9 cellular contexts compared by ENCODE assay signal in genomic region chr11:126318642-126319373, GRCh38. TPM values are rescaled to one million over a fixed set of nuclear protein-coding genes. Genes with fewer than 3 reads are reported as not detected.
A peak's percentile ranks its signal among the peaks of the same experiment; 100 is the strongest.
DNase-seq lines count a peak whose midpoint lies in the region; ATAC-seq and TF ChIP-seq lines count a peak whose summit lies in the region.
"Had no signal": no experiment of that assay in that cellular context is flagged by ENCODE, and none has a peak within 500 bp of the region (broad histone marks: within the 10 kb centered on the region; RNA-seq: fewer than 3 reads in every experiment).

No MANE protein-coding gene starts in this region.

- intact Hi-C loops in activated B cell treated with CpG ODN at 0.5 μM for 24 hours (cut with micrococcal nuclease) (no loop called here), sigmoid colon (cut with DNase I) (no loop called here), posterior vena cava (cut with DNase I) (loop anchor here in 1 of 2 donors (5.0 kb wide), 1 partner anchor 568 kb away; no protein-coding TSS in a partner anchor)

- H3K9me3 Mint-ChIP-seq in activated B cell treated with CpG ODN at 0.5 μM for 24 hours, result peaks cover 3% of the 10 kb centered on the region
- H3K9me3 Mint-ChIP-seq in WTC11, result peaks cover 5% of the 10 kb centered on the region; the same call in 1 of the 2 replicates

- H3K27me3 Mint-ChIP-seq in activated B cell treated with CpG ODN at 0.5 μM for 24 hours, result no peaks in the 10 kb centered on the region
- H3K27me3 Mint-ChIP-seq in WTC11 (ENCODE audit: low read depth), result no peaks in the 10 kb centered on the region

- CTCF ChIA-PET in activated B cell treated with CpG ODN at 0.5 μM for 24 hours (lab: Charles Lee), result interaction anchor here (1.0 kb wide), 1 partner anchor 8 kb away, joined by 3 read pairs; no protein-coding TSS in a partner anchor
- CTCF ChIA-PET in WTC11 (lab: Charles Lee), result interaction anchor here (1.0 to 1.8 kb wide), 2 partner anchors 8 to 35 kb away, joined by 3 to 10 read pairs; no protein-coding TSS in a partner anchor

- no peak for TF ChIP-seq EP300 in sigmoid colon (IDR thresholded peaks at IDR 0.05)

- H3K27ac Mint-ChIP-seq in activated B cell treated with CpG ODN at 0.5 μM for 24 hours (no peak overlapping the region), WTC11 (no peak overlapping the region)

- 45 to 81% methylated on average over 7 of the region's 7 CpGs for WGBS in sigmoid colon, 2 donors

- H3K27me3 ChIP-seq in foreskin keratinocyte (no peaks in the 10 kb centered on the region), sigmoid colon (no peaks in the 10 kb centered on the region)

- H3K4me1 Mint-ChIP-seq in activated B cell treated with CpG ODN at 0.5 μM for 24 hours (peaks cover 19% of the 10 kb centered on the region), WTC11 (no peaks in the 10 kb centered on the region)

- POLR2A ChIA-PET in activated B cell treated with CpG ODN at 0.5 μM for 24 hours (lab: Charles Lee), result interaction anchor here (0.7 kb wide), 1 partner anchor 15 kb away, joined by 3 read pairs; the partner anchor contains the start of gene DCPS
- POLR2A ChIA-PET in WTC11 (lab: Charles Lee), result no interaction called here

- H3K27ac ChIP-seq in foreskin keratinocyte (peak overlapping the region; percentile 69), sigmoid colon (peak overlapping the region; percentile 80 to 87 (median 84))
- H3K27ac ChIP-seq: VCaP had no signal

- TF ChIP-seq CTCF in activated B cell treated with CpG ODN at 0.5 μM for 24 hours (IDR thresholded peaks at IDR 0.05) (no peak), foreskin keratinocyte (conservative IDR thresholded peaks at IDR 0.05) (peak; percentile 7), sigmoid colon (IDR thresholded peaks at IDR 0.05) (no peak), WTC11 (IDR thresholded peaks at IDR 0.05) (no peak)

- no peak overlapping the region for H3K4me3 Mint-ChIP-seq in activated B cell treated with CpG ODN at 0.5 μM for 24 hours
- H3K4me3 Mint-ChIP-seq in WTC11, result no peak overlapping the region

- H3K4me3 ChIP-seq in sigmoid colon, result peak overlapping the region in 2 of 4 donors; percentile 24 to 25

- peaks cover 0 to 5% (median 0%) of the 10 kb centered on the region in 4 donors for H3K36me3 ChIP-seq in sigmoid colon

- H3K9me3 ChIP-seq in sigmoid colon, result no peaks in the 10 kb centered on the region

- TF ChIP-seq POLR2A in sigmoid colon (IDR thresholded peaks at IDR 0.05), result no peak

- DNase-seq in ELR (ENCODE audit: low read depth), result peak; percentile 89
- peak; percentile 87 for DNase-seq in HPDE6-E6E7 (ENCODE audit: extremely low spot score)
- no peak for DNase-seq in activated B cell treated with CpG ODN at 0.5 μM for 24 hours
- DNase-seq in foreskin keratinocyte, result peak; percentile 95 to 97
- DNase-seq in sigmoid colon, result peak; percentile 80
- DNase-seq in WTC11 (ENCODE audit: low spot score), result no peak
- no peak for DNase-seq in posterior vena cava (ENCODE audit: low spot score)

- ATAC-seq in GM21360 (IDR thresholded peaks at IDR 0.05; ENCODE audit: unreplicated experiment) (peak; percentile 90), activated B cell treated with CpG ODN at 0.5 μM for 24 hours (ENCODE audit: low read depth) (peak; percentile 34), foreskin keratinocyte (peak; percentile 96), WTC11 (no peak)

- H3K36me3 Mint-ChIP-seq in activated B cell treated with CpG ODN at 0.5 μM for 24 hours (ENCODE audit: low read depth) (peaks cover 57% of the 10 kb centered on the region), WTC11 (peaks cover 17% of the 10 kb centered on the region)

- H3K4me1 ChIP-seq in foreskin keratinocyte (peaks cover 31% of the 10 kb centered on the region), sigmoid colon (peaks cover 0 to 28% (median 26%) of the 10 kb centered on the region in 4 donors)

TF ChIP-seq in WTC11, 78 proteins besides CTCF, POLR2A, EP300 and RAD21 (continues in another document):
- TF ChIP-seq NFATC4 (CRISPR knock-in tag; IDR thresholded peaks at IDR 0.05), result no peak
- no peak for TF ChIP-seq ATF1 (CRISPR knock-in tag; IDR thresholded peaks at IDR 0.05)
- no peak for TF ChIP-seq SP1 (CRISPR knock-in tag; conservative IDR thresholded peaks at IDR 0.05)
- TF ChIP-seq FOXP1 (CRISPR knock-in tag; IDR thresholded peaks at IDR 0.05; ENCODE audit: borderline replicate concordance), result no peak
- TF ChIP-seq ZBTB43 (CRISPR knock-in tag; IDR thresholded peaks at IDR 0.05), result no peak
- TF ChIP-seq CDX4 (CRISPR knock-in tag; IDR thresholded peaks at IDR 0.05; ENCODE audit: borderline replicate concordance), result no peak
- no peak for TF ChIP-seq HMGA2 (CRISPR knock-in tag; IDR thresholded peaks at IDR 0.05)

RNA-seq across cellular contexts. Expression of gene DCPS, which starts 14.9 kb away (rescaled TPM):
- 37.6 and 39.6 TPM in 2 replicates for total RNA-seq in activated B cell treated with CpG ODN at 0.5 μM for 24 hours
- 28.9 and 35.4 TPM in 2 replicates for total RNA-seq in foreskin keratinocyte
- polyA plus RNA-seq in foreskin keratinocyte, result 33.5 and 43.9 TPM in 2 replicates
- 1 to 10 TPM; 7.6 to 10.0 (median 9.3) TPM for total RNA-seq in sigmoid colon
- 10 to 100 TPM in 2 of 3 donors, 1 to 10 TPM in 1; 9.0 to 30.0 (median 15.0) TPM for polyA plus RNA-seq in sigmoid colon
- 26.2 to 30.9 TPM (median 29.4 TPM) in 3 replicates for total RNA-seq in WTC11 (2021)
- total RNA-seq in posterior vena cava, result 10 to 100 TPM; 11.3 to 14.3 TPM

RNA-seq across cellular contexts. Expression of gene TIRAP, which starts 35.9 kb away (rescaled TPM):
- total RNA-seq in activated B cell treated with CpG ODN at 0.5 μM for 24 hours, result 16.6 and 18.3 TPM in 2 replicates
- 4.8 and 5.1 TPM in 2 replicates for total RNA-seq in foreskin keratinocyte
- 2.4 and 2.6 TPM in 2 replicates for polyA plus RNA-seq in foreskin keratinocyte
- total RNA-seq in sigmoid colon, result 10 to 100 TPM in 1 of 4 donors, 1 to 10 TPM in 3; 6.9 to 11.5 (median 8.1) TPM
- polyA plus RNA-seq in sigmoid colon, result 10 to 100 TPM in 2 of 3 donors, 1 to 10 TPM in 1; 4.2 to 11.4 (median 10.9) TPM
- 5.4 to 5.9 TPM (median 5.6 TPM) in 3 replicates for total RNA-seq in WTC11 (2021)
- total RNA-seq in posterior vena cava, result 10 to 100 TPM in 1 of 2 donors, 1 to 10 TPM in 1; 7.7 to 12.5 TPM

RNA-seq across cellular contexts. Expression of gene ST3GAL4, which starts 36.7 kb away (rescaled TPM):
- total RNA-seq in activated B cell treated with CpG ODN at 0.5 μM for 24 hours, result 0.71 and 1.0 TPM in 2 replicates
- 35.0 and 36.1 TPM in 2 replicates for total RNA-seq in foreskin keratinocyte
- 47.7 and 50.5 TPM in 2 replicates for polyA plus RNA-seq in foreskin keratinocyte
- total RNA-seq in sigmoid colon, result 10 to 100 TPM; 43.1 to 69.2 (median 45.5) TPM
- 100 to 1,000 TPM; 211 to 336 (median 268) TPM for polyA plus RNA-seq in sigmoid colon
- total RNA-seq in WTC11 (2021), result 12.8 to 17.3 TPM (median 14.3 TPM) in 3 replicates
- total RNA-seq in posterior vena cava, result 10 to 100 TPM; 36.8 to 44.6 TPM

RNA-seq across cellular contexts. Expression of gene FOXRED1, which starts 49.9 kb away (rescaled TPM):
- total RNA-seq in activated B cell treated with CpG ODN at 0.5 μM for 24 hours, result 39.1 and 44.9 TPM in 2 replicates
- total RNA-seq in foreskin keratinocyte, result 30.3 and 33.0 TPM in 2 replicates
- polyA plus RNA-seq in foreskin keratinocyte, result 30.2 and 34.5 TPM in 2 replicates
- total RNA-seq in sigmoid colon, result 10 to 100 TPM; 14.5 to 46.0 (median 15.3) TPM
- polyA plus RNA-seq in sigmoid colon, result 10 to 100 TPM; 10.8 to 36.5 (median 24.7) TPM
- total RNA-seq in WTC11 (2021), result 59.4 to 64.4 TPM (median 61.9 TPM) in 3 replicates
- total RNA-seq in posterior vena cava, result 10 to 100 TPM; 10.3 to 16.1 TPM

RNA-seq across cellular contexts. Expression of gene SRPRA, which starts 50.1 kb away (rescaled TPM):
- total RNA-seq in activated B cell treated with CpG ODN at 0.5 μM for 24 hours (121 and 128 TPM in 2 replicates), foreskin keratinocyte (77.4 and 89.9 TPM in 2 replicates), sigmoid colon (10 to 100 TPM; 51.0 to 66.5 (median 57.2) TPM), WTC11 (2021) (59.7 to 64.7 TPM (median 62.2 TPM) in 3 replicates), posterior vena cava (10 to 100 TPM; 79.7 to 82.0 TPM)
- polyA plus RNA-seq in foreskin keratinocyte (56.2 and 57.7 TPM in 2 replicates), sigmoid colon (10 to 100 TPM in 2 of 3 donors, 1 to 10 TPM in 1; 7.8 to 62.1 (median 15.7) TPM)

Comparison
In these comparisons a context has a peak if more than half of its experiments do, and no peak if none do; other contexts are left out.
1. DNase-seq: peak in ELR (single experiment), HPDE6-E6E7 (single experiment), foreskin keratinocyte (2 of 2) and sigmoid colon (single experiment); none in activated B cell treated with CpG ODN at 0.5 μM for 24 hours (single experiment), WTC11 (single experiment) and posterior vena cava (single experiment).